In genomic region chr6:30334077-30334476, GRCh38 we compare ENCODE assay signal across 25 cellular contexts.
"Had no signal": no experiment of that assay in that cellular context is flagged by ENCODE, and none has a peak within 500 bp of the region (broad histone marks: within the 10 kb centered on the region; RNA-seq: fewer than 3 reads in every experiment).

No MANE protein-coding gene starts in this region.

- FAIRE-seq: bronchial epithelial cell, TTC549 had no signal

- H3K9ac ChIP-seq: SK-N-SH had no signal

- H3K4me1 ChIP-seq: SJCRH30 had no signal

- H3K9me3 ChIP-seq: SJCRH30, SK-N-SH had no signal

- H3K9me2 ChIP-seq: SK-N-SH had no signal

- H3K4me2 ChIP-seq: SK-N-SH had no signal

- DNase-seq: activated CD4-positive, alpha-beta T cell treated with anti-CD3 and anti-CD28 coated beads, Interleukin-2, amount 10 ng/mL, durations not matched to agents 24 days and 14 days; activated CD4-positive, alpha-beta T cell treated with anti-CD3 and anti-CD28 coated beads, Interleukin-2, amount 50 U/mL, for 4 hours; activated CD8-positive, alpha-beta T cell treated with anti-CD3 and anti-CD28 coated beads for 36 hours; activated gamma-delta T cell; activated naive CD4-positive, alpha-beta T cell treated with Interleukin-2 at 50 U/mL for 16 hours; activated T-cell treated with anti-CD3 and anti-CD28 coated beads, Interleukin-2, amount 50 U/mL, for 1 hour; anterior cingulate cortex; caudate nucleus; Kasumi-1; KG1; MM.1S; NCI-H1092 treated with DMSO at 0.1 percent for 48 hours; NCI-H1417; NCI-H146; NCI-H187; NCI-H2029 treated with DMSO at 0.1 percent for 48 hours; NCI-H345; NCI-H524 treated with DMSO at 0.1 percent for 48 hours; SHP77; SJCRH30; SK-N-SH had no signal

- H3K27me3 ChIP-seq: SJCRH30 had no signal

- H3K27ac ChIP-seq: SJCRH30 had no signal

- ATAC-seq: activated CD8-positive, alpha-beta T cell treated with anti-CD3 and anti-CD28 coated beads for 36 hours; activated naive CD4-positive, alpha-beta T cell treated with anti-CD3 and anti-CD28 coated beads, Interleukin-2, amount 50 U/mL, for 72 hours; Panc1 had no signal

- H3K4me3 ChIP-seq: SJCRH30 had no signal
